23 cellular contexts compared by ENCODE assay signal in genomic region chr18:33034212-33034611, GRCh38.
"Had no signal": no experiment of that assay in that cellular context is flagged by ENCODE, and none has a peak within 500 bp of the region (broad histone marks: within the 10 kb centered on the region; RNA-seq: fewer than 3 reads in every experiment).

No MANE protein-coding gene starts in this region.

- H3K36me3 ChIP-seq: colonic mucosa, esophagus squamous epithelium, gastrocnemius medialis, prostate gland, right atrium auricular region, sigmoid colon, spleen, tibial artery had no signal

- H3K9me3 ChIP-seq: colonic mucosa, esophagus squamous epithelium, gastrocnemius medialis, prostate gland, sigmoid colon, testis, tibial artery had no signal

- FAIRE-seq: kidney had no signal

- H3K79me2 ChIP-seq: hepatocyte had no signal

- H3K4me2 ChIP-seq: hepatocyte had no signal

- DNase-seq: colonic mucosa; effector CD8-positive, alpha-beta T cell; endodermal cell; erythroblast; esophagus squamous epithelium; gastrocnemius medialis; head of caudate nucleus; kidney; mesendoderm; naive thymus-derived CD8-positive, alpha-beta T cell; nephron progenitor cell; nucleus accumbens; sigmoid colon; spleen; stimulated activated CD4-positive, alpha-beta T cell treated with anti-CD3 and anti-CD28 coated beads, Interleukin-4, amount 100 ng/mL, for 4 hours; stimulated activated naive CD8-positive, alpha-beta T cell treated with anti-CD3 and anti-CD28 coated beads, Interleukin-15, Interleukin-2, amounts not matched to agents 100 U/mL and 50 U/mL, for 24 hours; substantia nigra; testis; tibial artery had no signal

- H3K27ac ChIP-seq: colonic mucosa, esophagus squamous epithelium, gastrocnemius medialis, hepatocyte, prostate gland, right atrium auricular region, sigmoid colon, spleen, testis, tibial artery had no signal

- H3K27me3 ChIP-seq: colonic mucosa, esophagus squamous epithelium, gastrocnemius medialis, hepatocyte, right atrium auricular region, sigmoid colon, spleen, testis, tibial artery had no signal

- H3K4me3 ChIP-seq: colonic mucosa, esophagus squamous epithelium, gastrocnemius medialis, hepatocyte, prostate gland, right atrium auricular region, sigmoid colon, spleen, testis, tibial artery had no signal

- H3K4me1 ChIP-seq: colonic mucosa, esophagus squamous epithelium, gastrocnemius medialis, prostate gland, right atrium auricular region, sigmoid colon, spleen, testis, tibial artery had no signal

- H2AFZ ChIP-seq: hepatocyte had no signal

- ATAC-seq: gastrocnemius medialis; naive thymus-derived CD8-positive, alpha-beta T cell; stimulated activated memory B cell treated with anti-CD40 and anti-IgM and Interleukin-4, amounts not matched to agents 10 μg/mL and 1 μg/mL and 100 μg/mL, for 72 hours; stimulated activated naive CD8-positive, alpha-beta T cell treated with anti-CD3 and anti-CD28 coated beads, Interleukin-15, Interleukin-2, amounts not matched to agents 100 U/mL and 50 U/mL, for 24 hours had no signal
